14 cellular contexts compared by ENCODE assay signal in the genomic region with DNA sequence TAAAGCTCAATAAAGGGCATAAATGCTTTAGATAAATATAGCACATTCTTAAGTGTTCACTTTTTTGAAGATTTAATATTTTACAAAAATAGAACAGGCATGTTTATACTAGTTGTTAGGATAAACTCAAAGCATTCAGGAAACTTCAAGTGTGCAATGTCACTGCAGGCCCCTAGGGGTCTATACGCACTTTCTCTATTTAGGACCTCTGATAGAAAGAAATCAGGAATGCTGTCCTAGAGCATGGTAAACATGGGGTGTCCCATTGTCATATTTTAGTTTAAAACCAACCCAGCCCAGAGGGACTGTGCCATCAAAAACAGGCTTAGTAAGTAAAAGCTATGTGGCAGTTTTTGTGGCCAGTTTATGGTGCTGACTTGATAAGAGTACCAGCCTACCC.
DNase-seq lines count a peak whose midpoint lies in the region; ATAC-seq, FAIRE-seq and TF ChIP-seq lines count a peak whose summit lies in the region.
"Had no signal": no experiment of that assay in that cellular context is flagged by ENCODE, and none has a peak within 500 bp of the region (broad histone marks: within the 10 kb centered on the region; RNA-seq: fewer than 3 reads in every experiment).

No MANE protein-coding gene starts in this region.

- H3K4me1 Mint-ChIP-seq in neural crest cell = no peaks in the 10 kb centered on the region

- no peak overlapping the region for H3K4me3 Mint-ChIP-seq in neural crest cell

- TF ChIP-seq RAD21 in GM12878 (IDR thresholded peaks at IDR 0.05; ENCODE audit: insufficient read depth, low read depth, low read length) = no peak

- TF ChIP-seq POLR2A in GM12878 (IDR thresholded peaks at IDR 0.05; ENCODE audit: low read depth, low read length) = no peak

- H3K36me3 Mint-ChIP-seq in neural crest cell (ENCODE audit: low read depth) = no peaks in the 10 kb centered on the region

- peak; percentile 48; the same call in 2 of the 3 replicates for ATAC-seq in GM12878
- ATAC-seq in HG02610 (IDR thresholded peaks at IDR 0.05; ENCODE audit: unreplicated experiment) = no peak

- intact Hi-C loops in GM12878 (cut with micrococcal nuclease; ENCODE audit: unreplicated experiment) = no loop called here

- no peak overlapping the region for H3K27ac Mint-ChIP-seq in neural crest cell (ENCODE audit: unreplicated experiment)

- RAD21 ChIA-PET in GM12878 (lab: Charles Lee; ENCODE audit: unreplicated experiment) = no interaction called here

- TF ChIP-seq CTCF in GM06990 (IDR thresholded peaks at IDR 0.05; ENCODE audit: insufficient read depth, low read length, poor library complexity, severe bottlenecking) (peak; percentile 41), GM12878 (IDR thresholded peaks at IDR 0.05 in 2 of 3, conservative IDR thresholded peaks at IDR 0.05 in 1 of 3; ENCODE audit: control insufficient read depth in 2 of 3, extremely low read depth in 1 of 3, insufficient read depth in 1 of 3, low read depth in 3 of 3, low read length in 3 of 3) (peak in 2 of 3 experiments; percentile 35 to 46; a peak in 3 of 6 replicates), neural crest cell (conservative IDR thresholded peaks at IDR 0.05) (peak; percentile 63)

- H3K36me3 ChIP-seq in GM06990 (ENCODE audit: control insufficient read depth, insufficient read depth, low read length) (no peaks in the 10 kb centered on the region), GM12878 (ENCODE audit: control insufficient read depth in 2 of 2, insufficient read depth in 2 of 2, low read length in 1 of 2) (no peaks in the 10 kb centered on the region)
- no peaks in the 10 kb centered on the region for H3K36me3 ChIP-seq in effector memory CD4-positive, alpha-beta T cell (ENCODE audit: control insufficient read depth, insufficient read depth, low read length)

- no peak overlapping the region for H2AFZ ChIP-seq in GM12878 (ENCODE audit: control insufficient read depth, low read depth, low read length)

- H4K20me1 ChIP-seq in GM12878 (ENCODE audit: control insufficient read depth, insufficient read depth) = no peaks in the 10 kb centered on the region

- TF ChIP-seq EP300 in GM12878 (IDR thresholded peaks at IDR 0.05; ENCODE audit: borderline replicate concordance in 1 of 2, control insufficient read depth in 1 of 2, low read depth in 2 of 2, low read length in 2 of 2) = no peak

- 0% methylated on average over 1 of the region's 1 CpG for WGBS in GM12878 (ENCODE audit: insufficient coverage, insufficient replicate concordance, low lambda C conversion rate, missing lambda C conversion rate)

- CTCF ChIA-PET in GM12878 (lab: Yijun Ruan, JAX) = interaction anchor here (1.1 to 4.0 kb wide), 8 partner anchors 10 to 481 kb away, joined by 3 to 21 read pairs (median 4); no protein-coding TSS in a partner anchor

- POLR2A ChIA-PET in GM12878 (lab: Charles Lee) = interaction anchor here (0.5 kb wide), 1 partner anchor 15 kb away, joined by 3 read pairs; no protein-coding TSS in a partner anchor

- H3K9me3 Mint-ChIP-seq in neural crest cell = peaks cover 3% of the 10 kb centered on the region

- no peak overlapping the region for H3K27ac ChIP-seq in GM12878 (ENCODE audit: control insufficient read depth, insufficient read depth)
- no peak overlapping the region for H3K27ac ChIP-seq in effector memory CD4-positive, alpha-beta T cell (ENCODE audit: insufficient read depth, low read length, poor library complexity, severe bottlenecking)

- DNase-seq in GM06990 (ENCODE audit: extremely low read depth, insufficient read length) (no peak), KBM-7 (peak; percentile 6), GM12878 (ENCODE audit: low read depth, low spot score) (no peak), neural crest cell (ENCODE audit: low read depth, low spot score) (no peak), NCI-H1092 treated with DMSO at 0.1 percent for 48 hours (lab: John Stamatoyannopoulos, UW) (no peak)
- DNase-seq in effector memory CD4-positive, alpha-beta T cell = no peak
- DNase-seq in activated effector memory CD4-positive, alpha-beta T cell treated with anti-CD3 and anti-CD28 coated beads, Interleukin-2, amount 50 U/mL, for 16 hours = no peak
- DNase-seq: activated gamma-delta T cell, dermis blood vessel endothelial cell, DMS79 treated with DMSO at 0.1 percent for 48 hours, HCEC 1CT, hypothalamus, NCI-H1436 treated with DMSO at 0.1 percent for 48 hours had no signal

- H3K4me3 ChIP-seq in GM06990 (replicated peaks; ENCODE audit: low read depth, low read length) (no peak overlapping the region), GM12878 (no peak overlapping the region)
- no peak overlapping the region for H3K4me3 ChIP-seq in effector memory CD4-positive, alpha-beta T cell (ENCODE audit: insufficient read depth, low read depth, low read length, poor library complexity, severe bottlenecking)

- SMC1A ChIA-PET in GM12878 (lab: Charles Lee; ENCODE audit: uncharacterized antibody, unreplicated experiment) = interaction anchor here (0.7 to 1.6 kb wide), 3 partner anchors 36 to 482 kb away, joined by 3 to 6 read pairs (median 4); no protein-coding TSS in a partner anchor

- in situ Hi-C loops in KBM-7 (cut with MboI; ENCODE audit: low pct_unique_long_range_greater_than_20kb, low sequenced_read_pairs) (no loop called here), GM12878 (cut with MboI) (no loop called here)

- FAIRE-seq in GM12878 (lab: Jason Lieb, UNC) = no peak

- no peak overlapping the region for H3K4me2 ChIP-seq in GM12878 (ENCODE audit: control insufficient read depth, insufficient read depth)

- H3K27me3 ChIP-seq in GM06990 (replicated peaks; ENCODE audit: control insufficient read depth, insufficient read depth, low read length) (no peaks in the 10 kb centered on the region), GM12878 (replicated peaks in 1 of 2; ENCODE audit: control insufficient read depth in 2 of 2, insufficient read depth in 2 of 2, low read length in 1 of 2) (no peaks in the 10 kb centered on the region)
- no peaks in the 10 kb centered on the region for H3K27me3 ChIP-seq in effector memory CD4-positive, alpha-beta T cell (replicated peaks; ENCODE audit: control insufficient read depth, insufficient read depth, low read length, poor library complexity, severe bottlenecking)

- H3K9ac ChIP-seq in GM12878 (ENCODE audit: control insufficient read depth, insufficient read depth, low read length) = no peak overlapping the region

- H3K79me2 ChIP-seq in GM12878 (ENCODE audit: control insufficient read depth, insufficient read depth, low read length) = no peaks in the 10 kb centered on the region

- BruUV-seq in GM12878 (replicated peaks; lab: Mats Ljungman, UMichigan) = no TSS peak

- H3K4me1 ChIP-seq in GM12878 (ENCODE audit: control insufficient read depth, insufficient read depth, low read length) = no peaks in the 10 kb centered on the region
- no peaks in the 10 kb centered on the region for H3K4me1 ChIP-seq in effector memory CD4-positive, alpha-beta T cell (ENCODE audit: control insufficient read depth, insufficient read depth, low read length, poor library complexity, severe bottlenecking)

- no peaks in the 10 kb centered on the region for H3K9me3 ChIP-seq in GM12878 (replicated peaks; ENCODE audit: control insufficient read depth, insufficient read depth, low read length)
- no peaks in the 10 kb centered on the region for H3K9me3 ChIP-seq in effector memory CD4-positive, alpha-beta T cell (ENCODE audit: control insufficient read depth, low read length)

- H3K27me3 Mint-ChIP-seq in neural crest cell (ENCODE audit: low read depth) = no peaks in the 10 kb centered on the region

TF ChIP-seq in GM12878, 131 proteins besides CTCF, POLR2A, EP300 and RAD21 (continues in another document):
- TF ChIP-seq KLF5 (IDR thresholded peaks at IDR 0.05; ENCODE audit: partially characterized antibody) (no peak), HCFC1 (IDR thresholded peaks at IDR 0.05; ENCODE audit: low read length) (no peak), CHD4 (IDR thresholded peaks at IDR 0.05) (no peak), FOS (IDR thresholded peaks at IDR 0.05; ENCODE audit: borderline replicate concordance, extremely low read depth, insufficient read length) (no peak), HSF1 (IDR thresholded peaks at IDR 0.05; ENCODE audit: low read depth, low read length) (no peak), SUZ12 (IDR thresholded peaks at IDR 0.05; ENCODE audit: unreplicated experiment) (no peak)
- TF ChIP-seq, protein P1, sequence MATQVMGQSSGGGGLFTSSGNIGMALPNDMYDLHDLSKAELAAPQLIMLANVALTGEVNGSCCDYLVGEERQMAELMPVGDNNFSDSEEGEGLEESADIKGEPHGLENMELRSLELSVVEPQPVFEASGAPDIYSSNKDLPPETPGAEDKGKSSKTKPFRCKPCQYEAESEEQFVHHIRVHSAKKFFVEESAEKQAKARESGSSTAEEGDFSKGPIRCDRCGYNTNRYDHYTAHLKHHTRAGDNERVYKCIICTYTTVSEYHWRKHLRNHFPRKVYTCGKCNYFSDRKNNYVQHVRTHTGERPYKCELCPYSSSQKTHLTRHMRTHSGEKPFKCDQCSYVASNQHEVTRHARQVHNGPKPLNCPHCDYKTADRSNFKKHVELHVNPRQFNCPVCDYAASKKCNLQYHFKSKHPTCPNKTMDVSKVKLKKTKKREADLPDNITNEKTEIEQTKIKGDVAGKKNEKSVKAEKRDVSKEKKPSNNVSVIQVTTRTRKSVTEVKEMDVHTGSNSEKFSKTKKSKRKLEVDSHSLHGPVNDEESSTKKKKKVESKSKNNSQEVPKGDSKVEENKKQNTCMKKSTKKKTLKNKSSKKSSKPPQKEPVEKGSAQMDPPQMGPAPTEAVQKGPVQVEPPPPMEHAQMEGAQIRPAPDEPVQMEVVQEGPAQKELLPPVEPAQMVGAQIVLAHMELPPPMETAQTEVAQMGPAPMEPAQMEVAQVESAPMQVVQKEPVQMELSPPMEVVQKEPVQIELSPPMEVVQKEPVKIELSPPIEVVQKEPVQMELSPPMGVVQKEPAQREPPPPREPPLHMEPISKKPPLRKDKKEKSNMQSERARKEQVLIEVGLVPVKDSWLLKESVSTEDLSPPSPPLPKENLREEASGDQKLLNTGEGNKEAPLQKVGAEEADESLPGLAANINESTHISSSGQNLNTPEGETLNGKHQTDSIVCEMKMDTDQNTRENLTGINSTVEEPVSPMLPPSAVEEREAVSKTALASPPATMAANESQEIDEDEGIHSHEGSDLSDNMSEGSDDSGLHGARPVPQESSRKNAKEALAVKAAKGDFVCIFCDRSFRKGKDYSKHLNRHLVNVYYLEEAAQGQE (IDR thresholded peaks at IDR 0.05; ENCODE audit: low read depth, low read length) = no peak
